11 cellular contexts compared by ENCODE assay signal in genomic region chr12:62720661-62721330, GRCh38.
DNase-seq lines count a peak whose midpoint lies in the region; ATAC-seq and TF ChIP-seq lines count a peak whose summit lies in the region.
"Had no signal": no experiment of that assay in that cellular context is flagged by ENCODE, and none has a peak within 500 bp of the region (broad histone marks: within the 10 kb centered on the region; RNA-seq: fewer than 3 reads in every experiment).

No MANE protein-coding gene starts in this region.

- no peak for DNase-seq in Caco-2
- peak; percentile 70 for DNase-seq in NCI-H2196 (lab: John Stamatoyannopoulos, UW; ENCODE audit: unreplicated experiment)
- peak; percentile 59 for DNase-seq in cerebellum (ENCODE audit: low spot score)
- DNase-seq in midbrain (lab: John Stamatoyannopoulos, UW) = peak; percentile 50
- no peak for DNase-seq in T-cell
- DNase-seq in CD4-positive, alpha-beta T cell = no peak
- no peak for DNase-seq in T-helper 17 cell
- DNase-seq: CD8-positive, alpha-beta memory T cell; T1000 had no signal

- CTCF ChIA-PET in Caco-2 (lab: Charles Lee) = no interaction called here
- CTCF ChIA-PET in T-cell (lab: Charles Lee) = no interaction called here
- CTCF ChIA-PET in CD4-positive, alpha-beta T cell (lab: Charles Lee) = no interaction called here

- intact Hi-C loops in Caco-2 (cut with micrococcal nuclease; ENCODE audit: unreplicated experiment) = no loop called here
- intact Hi-C loops in CD4-positive, alpha-beta T cell (cut with DNase I, micrococcal nuclease) = no loop called here

- H3K4me3 ChIP-seq in Caco-2 (ENCODE audit: low read depth, low read length) = no peak overlapping the region

- ATAC-seq in T-cell (replicated peaks in 1 of 4) (no peak), HG02970 (IDR thresholded peaks at IDR 0.05; ENCODE audit: low FRiP score, unreplicated experiment) (no peak), T-helper 17 cell (no peak)
- no peak for ATAC-seq in CD4-positive, alpha-beta T cell (ENCODE audit: poor library complexity)

- H3K27me3 ChIP-seq in Caco-2 (replicated peaks; ENCODE audit: control insufficient read depth, insufficient read depth, low read length) = no peaks in the 10 kb centered on the region
- no peaks in the 10 kb centered on the region for H3K27me3 ChIP-seq in CD4-positive, alpha-beta T cell (ENCODE audit: control insufficient read depth, insufficient read depth, low read length)

- H3K9me3 Mint-ChIP-seq in Caco-2 (ENCODE audit: unreplicated experiment) = no peaks in the 10 kb centered on the region
- no peaks in the 10 kb centered on the region for H3K9me3 Mint-ChIP-seq in T-cell
- H3K9me3 Mint-ChIP-seq in CD4-positive, alpha-beta T cell = no peaks in the 10 kb centered on the region
- H3K9me3 Mint-ChIP-seq: activated naive CD4-positive, alpha-beta T cell treated with anti-CD3 and anti-CD28 coated beads, Interleukin-2, amount 50 U/mL, for 24 hours; CD8-positive, alpha-beta memory T cell had no signal

- TF ChIP-seq CTCF in Caco-2 (IDR thresholded peaks at IDR 0.05; ENCODE audit: insufficient read depth in 1 of 2, low read depth in 1 of 2, low read length in 1 of 2, severe bottlenecking in 1 of 2, unreplicated experiment in 1 of 2) = no peak
- no peak for TF ChIP-seq CTCF in CD4-positive, alpha-beta T cell (IDR thresholded peaks at IDR 0.05)

- POLR2A ChIA-PET in Caco-2 (lab: Charles Lee) = no interaction called here
- POLR2A ChIA-PET in T-cell (lab: Charles Lee) = no interaction called here
- POLR2A ChIA-PET in CD4-positive, alpha-beta T cell (lab: Charles Lee) = no interaction called here

- no peaks in the 10 kb centered on the region for H3K27me3 Mint-ChIP-seq in Caco-2 (ENCODE audit: insufficient read depth, unreplicated experiment)
- H3K27me3 Mint-ChIP-seq in T-cell = no peaks in the 10 kb centered on the region
- H3K27me3 Mint-ChIP-seq in CD4-positive, alpha-beta T cell = no peaks in the 10 kb centered on the region
- H3K27me3 Mint-ChIP-seq in T-helper 17 cell = peaks cover 2% of the 10 kb centered on the region
- H3K27me3 Mint-ChIP-seq: activated naive CD4-positive, alpha-beta T cell treated with anti-CD3 and anti-CD28 coated beads, Interleukin-2, amount 50 U/mL, for 24 hours had no signal

- peaks cover 2% of the 10 kb centered on the region; the same call in 1 of the 2 replicates for H3K36me3 ChIP-seq in Caco-2 (ENCODE audit: control insufficient read depth, insufficient read depth, low read length)

- no peak overlapping the region for H3K27ac ChIP-seq in CD4-positive, alpha-beta T cell (ENCODE audit: low read depth, low read length)

- peaks cover 50% of the 10 kb centered on the region for H3K4me1 ChIP-seq in Caco-2

- H3K4me1 Mint-ChIP-seq in Caco-2 (ENCODE audit: low read depth, unreplicated experiment) = peaks cover 46% of the 10 kb centered on the region
- no peaks in the 10 kb centered on the region for H3K4me1 Mint-ChIP-seq in T-cell
- no peaks in the 10 kb centered on the region for H3K4me1 Mint-ChIP-seq in CD4-positive, alpha-beta T cell (ENCODE audit: low read depth)
- no peaks in the 10 kb centered on the region for H3K4me1 Mint-ChIP-seq in T-helper 17 cell
- H3K4me1 Mint-ChIP-seq: activated naive CD4-positive, alpha-beta T cell treated with anti-CD3 and anti-CD28 coated beads, Interleukin-2, amount 50 U/mL, for 24 hours; CD8-positive, alpha-beta memory T cell had no signal

- H3K36me3 Mint-ChIP-seq in Caco-2 (ENCODE audit: insufficient read depth, unreplicated experiment) = peaks cover 83% of the 10 kb centered on the region
- H3K36me3 Mint-ChIP-seq in T-cell = no peaks in the 10 kb centered on the region
- H3K36me3 Mint-ChIP-seq in CD4-positive, alpha-beta T cell (ENCODE audit: low read depth) = no peaks in the 10 kb centered on the region
- no peaks in the 10 kb centered on the region for H3K36me3 Mint-ChIP-seq in T-helper 17 cell (ENCODE audit: low read depth)
- H3K36me3 Mint-ChIP-seq: activated naive CD4-positive, alpha-beta T cell treated with anti-CD3 and anti-CD28 coated beads, Interleukin-2, amount 50 U/mL, for 24 hours; CD8-positive, alpha-beta memory T cell had no signal

- no peak overlapping the region for H3K4me3 Mint-ChIP-seq in Caco-2 (ENCODE audit: unreplicated experiment)
- no peak overlapping the region for H3K4me3 Mint-ChIP-seq in T-cell
- no peak overlapping the region for H3K4me3 Mint-ChIP-seq in CD4-positive, alpha-beta T cell
- H3K4me3 Mint-ChIP-seq in T-helper 17 cell = no peak overlapping the region
- H3K4me3 Mint-ChIP-seq: activated naive CD4-positive, alpha-beta T cell treated with anti-CD3 and anti-CD28 coated beads, Interleukin-2, amount 50 U/mL, for 24 hours; CD8-positive, alpha-beta memory T cell had no signal

- no TSS peak for BruUV-seq in Caco-2 (replicated peaks; lab: Mats Ljungman, UMichigan)

- H3K27ac Mint-ChIP-seq in Caco-2 (ENCODE audit: unreplicated experiment) = peak overlapping the region; percentile 70
- no peak overlapping the region for H3K27ac Mint-ChIP-seq in T-cell
- H3K27ac Mint-ChIP-seq in CD4-positive, alpha-beta T cell = no peak overlapping the region
- no peak overlapping the region for H3K27ac Mint-ChIP-seq in T-helper 17 cell
- H3K27ac Mint-ChIP-seq: activated naive CD4-positive, alpha-beta T cell treated with anti-CD3 and anti-CD28 coated beads, Interleukin-2, amount 50 U/mL, for 24 hours had no signal

- no peaks in the 10 kb centered on the region for H3K9me3 ChIP-seq in Caco-2
- no peaks in the 10 kb centered on the region for H3K9me3 ChIP-seq in CD4-positive, alpha-beta T cell (ENCODE audit: control insufficient read depth, low read length)
- H3K9me3 ChIP-seq in T-helper 17 cell (ENCODE audit: control insufficient read depth, low read length, poor library complexity, severe bottlenecking) = no peaks in the 10 kb centered on the region

Comparison
In these comparisons a context has a peak if more than half of its experiments do, and no peak if none do; other contexts are left out.
1. DNase-seq: peak in NCI-H2196 (single experiment), cerebellum (single experiment) and midbrain (single experiment); none in Caco-2 (0 of 2), T-cell (0 of 34), CD4-positive, alpha-beta T cell (0 of 10) and T-helper 17 cell (0 of 3).